Comparison of ENCODE assay signal across 8 cellular contexts in genomic region chr11:118252688-118253087, GRCh38. TPM values are rescaled to one million over a fixed set of nuclear protein-coding genes. Genes with fewer than 3 reads are reported as not detected.
DNase-seq lines count a peak whose midpoint lies in the region; ATAC-seq, FAIRE-seq and TF ChIP-seq lines count a peak whose summit lies in the region.

No MANE protein-coding gene starts in this region.

- POLR2A ChIA-PET in T-cell (lab: Charles Lee): interaction anchor here (0.5 to 1.5 kb wide), 11 partner anchors 10 to 849 kb away, joined by 3 to 11 read pairs (median 5); partner anchors contain the start of genes CD3E (in 1 of the 2), DPAGT1 (in 1 of the 2), JAML (in 1 of the 2) and UBE4A (in 1 of the 2)

- H3K4me3 ChIP-seq in iPS-20b (ENCODE audit: low read length) (peak overlapping the region; percentile 76), thoracic aorta (peak overlapping the region; percentile 76)

- H3K9me3 Mint-ChIP-seq in activated naive CD4-positive, alpha-beta T cell treated with anti-CD3 and anti-CD28 coated beads for 36 hours: no peaks in the 10 kb centered on the region
- H3K9me3 Mint-ChIP-seq in T-cell: no peaks in the 10 kb centered on the region

- H3K9ac ChIP-seq in iPS-20b (ENCODE audit: low read depth, low read length): peak overlapping the region; percentile 82; the same call in 1 of the 2 replicates

- CTCF ChIA-PET in activated naive CD4-positive, alpha-beta T cell treated with anti-CD3 and anti-CD28 coated beads for 36 hours (lab: Charles Lee): interaction anchor here (0.8 to 2.3 kb wide), 8 partner anchors 9 to 90 kb away, joined by 3 to 7 read pairs (median 5); partner anchors contain the start of gene CD3D
- CTCF ChIA-PET in T-cell (lab: Charles Lee): interaction anchor here in 1 of 2 donors (0.7 to 2.6 kb wide), 6 partner anchors 28 to 101 kb away, joined by 3 to 18 read pairs (median 4); partner anchors contain the start of gene JAML

- H3K36me3 ChIP-seq in iPS-20b (ENCODE audit: insufficient read depth, low read depth, low read length) (no peaks in the 10 kb centered on the region), thoracic aorta (no peaks in the 10 kb centered on the region)

- peaks cover 17% of the 10 kb centered on the region for H3K36me3 Mint-ChIP-seq in activated naive CD4-positive, alpha-beta T cell treated with anti-CD3 and anti-CD28 coated beads for 36 hours (ENCODE audit: low read depth)
- H3K36me3 Mint-ChIP-seq in T-cell: peaks cover 10% of the 10 kb centered on the region

- peaks cover 30% of the 10 kb centered on the region; the same call in 1 of the 2 replicates for H3K27me3 ChIP-seq in iPS-20b (ENCODE audit: insufficient read depth, low read length)
- H3K27me3 ChIP-seq in thoracic aorta (replicated peaks; ENCODE audit: insufficient read depth): no peaks in the 10 kb centered on the region

- H3K27ac ChIP-seq in iPS-20b (ENCODE audit: low read length) (peak overlapping the region; percentile 74), thoracic aorta (no peak overlapping the region)

- no peak for DNase-seq in activated naive CD4-positive, alpha-beta T cell treated with anti-CD3 and anti-CD28 coated beads for 36 hours
- DNase-seq in activated naive CD4-positive, alpha-beta T cell (lab: John Stamatoyannopoulos, UW): no peak
- no peak for DNase-seq in T-cell
- no peak for DNase-seq in thoracic aorta (ENCODE audit: low spot score)
- DNase-seq in HTR-8/SVneo (ENCODE audit: insufficient read length, low spot score): no peak
- no peak for DNase-seq in head of caudate nucleus
- DNase-seq in RKO (ENCODE audit: low spot score): no peak

- no peak for ATAC-seq in T-cell (replicated peaks in 1 of 4)
- no peak for ATAC-seq in thoracic aorta (ENCODE audit: insufficient number of reproducible peaks, low FRiP score, low read depth)

- H3K9me3 ChIP-seq in iPS-20b (ENCODE audit: insufficient read depth, low read depth, low read length): no peaks in the 10 kb centered on the region
- H3K9me3 ChIP-seq in thoracic aorta: no peaks in the 10 kb centered on the region

- TF ChIP-seq CTCF in thoracic aorta (IDR thresholded peaks at IDR 0.05): no peak

- H3K4me3 Mint-ChIP-seq in activated naive CD4-positive, alpha-beta T cell treated with anti-CD3 and anti-CD28 coated beads for 36 hours: peak overlapping the region; percentile 98
- H3K4me3 Mint-ChIP-seq in T-cell: peak overlapping the region; percentile 98 to 99 (median 99)

- intact Hi-C loops in activated naive CD4-positive, alpha-beta T cell treated with anti-CD3 and anti-CD28 coated beads for 36 hours (cut with micrococcal nuclease): loop anchor here (1.0 to 10.0 kb wide), 2 partner anchors 11 to 102 kb away; partner anchors contain the start of gene UBE4A
- intact Hi-C loops in head of caudate nucleus (cut with DNase I): no loop called here

- no peaks in the 10 kb centered on the region for H3K27me3 Mint-ChIP-seq in activated naive CD4-positive, alpha-beta T cell treated with anti-CD3 and anti-CD28 coated beads for 36 hours (ENCODE audit: low read depth)
- peaks cover 0 to 2% of the 10 kb centered on the region in 2 donors for H3K27me3 Mint-ChIP-seq in T-cell

- H3K27ac Mint-ChIP-seq in activated naive CD4-positive, alpha-beta T cell treated with anti-CD3 and anti-CD28 coated beads for 36 hours: peak overlapping the region; percentile 99
- H3K27ac Mint-ChIP-seq in T-cell: peak overlapping the region; percentile 99 to 100

- H3K4me1 ChIP-seq in iPS-20b (ENCODE audit: insufficient read depth, low read length) (0 out of 2 replicates have a peak, but pooled peaks cover 5% of the 10 kb centered on the region), thoracic aorta (ENCODE audit: control insufficient read depth in 1 of 2, low read depth in 2 of 2) (peaks cover 0 to 3% of the 10 kb centered on the region in 2 donors)

- no peak for FAIRE-seq in HTR-8/SVneo (lab: Jason Lieb, UNC)

- peaks cover 33% of the 10 kb centered on the region for H3K4me1 Mint-ChIP-seq in activated naive CD4-positive, alpha-beta T cell treated with anti-CD3 and anti-CD28 coated beads for 36 hours (ENCODE audit: low read depth)
- peaks cover 26 to 41% (median 38%) of the 10 kb centered on the region in 3 donors for H3K4me1 Mint-ChIP-seq in T-cell

RNA-seq across cellular contexts. Expression of gene MPZL3, which starts 0.5 kb away (rescaled TPM):
- 10 to 100 TPM; 29.3 to 30.5 TPM for total RNA-seq in activated naive CD4-positive, alpha-beta T cell treated with anti-CD3 and anti-CD28 coated beads for 36 hours
- total RNA-seq in T-cell: 10 to 100 TPM in 4 of 5 donors, 1 to 10 TPM in 1; 9.8 to 25.2 (median 16.5) TPM
- 1 to 10 TPM in 1 of 2 donors, under 1 TPM in 1; 0.41 to 3.2 TPM for total RNA-seq in thoracic aorta

RNA-seq across cellular contexts. Expression of gene MPZL2, which starts 11.4 kb away (rescaled TPM):
- 10 to 100 TPM; 25.3 to 28.4 TPM for total RNA-seq in activated naive CD4-positive, alpha-beta T cell treated with anti-CD3 and anti-CD28 coated beads for 36 hours
- total RNA-seq in T-cell (1 to 10 TPM in 4 of 5 donors, under 1 TPM in 1; 0.85 to 5.6 (median 2.0) TPM), thoracic aorta (10 to 100 TPM; 18.3 to 58.1 TPM)

RNA-seq across cellular contexts. Expression of gene JAML, which starts 27.9 kb away (rescaled TPM):
- 10 to 100 TPM; 67.5 to 71.4 TPM for total RNA-seq in activated naive CD4-positive, alpha-beta T cell treated with anti-CD3 and anti-CD28 coated beads for 36 hours
- total RNA-seq in T-cell: 100 to 1,000 TPM in 2 of 5 donors, 10 to 100 TPM in 3; 60.8 to 165 (median 95.8) TPM
- 1 to 10 TPM; 3.7 to 7.6 TPM for total RNA-seq in thoracic aorta

RNA-seq across cellular contexts. Expression of gene CD3E, which starts 51.8 kb away (rescaled TPM):
- 100 to 1,000 TPM; 377 to 415 TPM for total RNA-seq in activated naive CD4-positive, alpha-beta T cell treated with anti-CD3 and anti-CD28 coated beads for 36 hours
- total RNA-seq in T-cell (100 to 1,000 TPM; 555 to 659 (median 596) TPM), thoracic aorta (1 to 10 TPM; 1.1 to 1.3 TPM)

Comparison
In these comparisons a context has a peak if more than half of its experiments do, and no peak if none do; other contexts are left out.
1. RNA of gene JAML, which starts 27.9 kb away (total RNA-seq): 60.8 to 165 TPM in T-cell and 67.5 to 71.4 TPM in activated naive CD4-positive, alpha-beta T cell treated with anti-CD3 and anti-CD28 coated beads for 36 hours; 3.7 to 7.6 TPM in thoracic aorta; every median in the first group is over 4 times any median in the second.